Comparison of ENCODE assay signal across 15 cellular contexts in genomic region chr6:145784683-145785082, GRCh38. TPM values are rescaled to one million over a fixed set of nuclear protein-coding genes. Genes with fewer than 3 reads are reported as not detected.
DNase-seq lines count a peak whose midpoint lies in the region; ATAC-seq and TF ChIP-seq lines count a peak whose summit lies in the region.
"Had no signal": no experiment of that assay in that cellular context is flagged by ENCODE, and none has a peak within 500 bp of the region (broad histone marks: within the 10 kb centered on the region; RNA-seq: fewer than 3 reads in every experiment).

No MANE protein-coding gene starts in this region.

- ATAC-seq in GM18520 (IDR thresholded peaks at IDR 0.05; ENCODE audit: unreplicated experiment) (peak; percentile 61), GM21360 (IDR thresholded peaks at IDR 0.05; ENCODE audit: unreplicated experiment) (peak; percentile 59), HG03039 (IDR thresholded peaks at IDR 0.05; ENCODE audit: unreplicated experiment) (peak; percentile 62), foreskin keratinocyte (no peak)
- ATAC-seq: K562 had no signal

- H3K27me3 ChIP-seq in foreskin keratinocyte: no peaks in the 10 kb centered on the region
- H3K27me3 ChIP-seq: BLaER1 had no signal

- no peaks in the 10 kb centered on the region for H3K9me3 Mint-ChIP-seq in T-helper 2 cell treated with Interferon-gamma antibody and Interleukin-4, amounts not matched to agents 5 μg/mL and 100 μg/mL, for 36 hours

- no peaks in the 10 kb centered on the region for H3K4me1 Mint-ChIP-seq in T-helper 2 cell treated with Interferon-gamma antibody and Interleukin-4, amounts not matched to agents 5 μg/mL and 100 μg/mL, for 36 hours (ENCODE audit: low read depth)
- H3K4me1 Mint-ChIP-seq: endodermal cell had no signal

- TF ChIP-seq CTCF in foreskin keratinocyte (conservative IDR thresholded peaks at IDR 0.05): no peak

- DNase-seq in NCI-H2029 (lab: John Stamatoyannopoulos, UW): peak; percentile 61
- DNase-seq in cerebellum (ENCODE audit: low spot score): no peak
- DNase-seq in foreskin keratinocyte: no peak
- no peak for DNase-seq in GDM1 (lab: John Stamatoyannopoulos, UW)
- no peak for DNase-seq in T-helper 2 cell treated with Interferon-gamma antibody and Interleukin-4, amounts not matched to agents 5 μg/mL and 100 μg/mL, for 36 hours (ENCODE audit: low spot score)
- DNase-seq: amygdala; endodermal cell; NCI-H2081 treated with DMSO at 0.1 percent for 48 hours; stimulated activated CD4-positive, alpha-beta T cell treated with anti-CD3 and anti-CD28 coated beads, Interleukin-4, amount 100 ng/mL, for 4 hours had no signal

- H3K27ac ChIP-seq in foreskin keratinocyte: no peak overlapping the region
- H3K27ac ChIP-seq: BLaER1, parathyroid adenoma had no signal

- no peaks in the 10 kb centered on the region for H3K4me1 ChIP-seq in foreskin keratinocyte
- H3K4me1 ChIP-seq: parathyroid adenoma had no signal

- H3K4me3 Mint-ChIP-seq in T-helper 2 cell treated with Interferon-gamma antibody and Interleukin-4, amounts not matched to agents 5 μg/mL and 100 μg/mL, for 36 hours: no peak overlapping the region
- H3K4me3 Mint-ChIP-seq: endodermal cell had no signal

- H3K36me3 Mint-ChIP-seq in T-helper 2 cell treated with Interferon-gamma antibody and Interleukin-4, amounts not matched to agents 5 μg/mL and 100 μg/mL, for 36 hours (ENCODE audit: low read depth): no peaks in the 10 kb centered on the region

- H3K27ac Mint-ChIP-seq in T-helper 2 cell treated with Interferon-gamma antibody and Interleukin-4, amounts not matched to agents 5 μg/mL and 100 μg/mL, for 36 hours: no peak overlapping the region
- H3K27ac Mint-ChIP-seq: endodermal cell had no signal

- H3K27me3 Mint-ChIP-seq in T-helper 2 cell treated with Interferon-gamma antibody and Interleukin-4, amounts not matched to agents 5 μg/mL and 100 μg/mL, for 36 hours (ENCODE audit: low read depth): no peaks in the 10 kb centered on the region

RNA-seq across cellular contexts. Expression of gene FBXO30, which starts 29.9 kb away (rescaled TPM):
- total RNA-seq in cerebellum (51.6 TPM), foreskin keratinocyte (8.4 and 8.8 TPM in 2 replicates)
- 1.9 and 2.1 TPM in 2 replicates for polyA plus RNA-seq in foreskin keratinocyte

RNA-seq across cellular contexts. Expression of gene EPM2A, which starts 49.4 kb away (rescaled TPM):
- total RNA-seq in cerebellum: 20.0 TPM
- 2.2 and 2.4 TPM in 2 replicates for total RNA-seq in foreskin keratinocyte
- 1.2 and 1.6 TPM in 2 replicates for polyA plus RNA-seq in foreskin keratinocyte
